Comparison of ENCODE assay signal across 16 cellular contexts in the genomic region with DNA sequence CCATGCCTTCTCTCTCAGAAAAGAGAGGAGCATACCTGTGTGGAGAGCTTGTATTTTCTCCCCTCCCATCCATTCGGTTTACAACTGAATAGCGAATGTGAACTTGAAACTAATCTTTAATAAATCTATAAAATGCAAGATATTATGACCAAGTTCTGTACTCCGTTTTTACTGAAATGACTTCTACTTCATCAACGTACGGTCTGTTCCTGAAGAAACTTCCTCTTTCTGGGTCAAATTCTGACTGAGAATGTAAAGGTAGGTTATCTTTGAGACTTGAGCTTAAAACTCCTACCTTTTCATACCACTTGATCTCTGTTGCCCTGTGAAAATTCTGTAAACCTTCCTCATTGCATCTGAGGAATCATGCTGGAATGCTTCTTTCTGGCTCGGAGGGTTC. TPM values are rescaled to one million over a fixed set of nuclear protein-coding genes. Genes with fewer than 3 reads are reported as not detected.
DNase-seq lines count a peak whose midpoint lies in the region; ATAC-seq and TF ChIP-seq lines count a peak whose summit lies in the region.
"Had no signal": no experiment of that assay in that cellular context is flagged by ENCODE, and none has a peak within 500 bp of the region (broad histone marks: within the 10 kb centered on the region; RNA-seq: fewer than 3 reads in every experiment).

No MANE protein-coding gene starts in this region.

- peaks cover 2 to 17% of the 10 kb centered on the region in 2 experiments for H3K36me3 ChIP-seq in mesenchymal stem cell (ENCODE audit: control insufficient read depth in 1 of 2, insufficient read depth in 2 of 2, low read depth in 1 of 2, low read length in 2 of 2)

- no peak overlapping the region for H2BK120ac ChIP-seq in mesenchymal stem cell (ENCODE audit: low read depth, low read length)

- ATAC-seq in GM18519 (IDR thresholded peaks at IDR 0.05; ENCODE audit: low FRiP score, unreplicated experiment) = peak; percentile 38
- peak; percentile 34 for ATAC-seq in GM21390 (IDR thresholded peaks at IDR 0.05; ENCODE audit: unreplicated experiment)
- peak; percentile 43 for ATAC-seq in HG03103 (IDR thresholded peaks at IDR 0.05; ENCODE audit: low read depth, unreplicated experiment)

- no peak overlapping the region for H2BK5ac ChIP-seq in mesenchymal stem cell (ENCODE audit: low read depth, low read length, poor library complexity, severe bottlenecking)

- no peaks in the 10 kb centered on the region for H3K9me3 ChIP-seq in mesenchymal stem cell (ENCODE audit: control insufficient read depth, low read length)
- H3K9me3 ChIP-seq: transverse colon had no signal

- H3K27ac Mint-ChIP-seq in nephron = peak overlapping the region; percentile 8 to 81 (median 26)
- H3K27ac Mint-ChIP-seq: activated B cell treated with CpG ODN at 0.5 μM for 24 hours had no signal

- H3K4me3 ChIP-seq in mesenchymal stem cell (ENCODE audit: insufficient read depth in 1 of 2, low read depth in 1 of 2, low read length in 2 of 2) (no peak overlapping the region), foreskin fibroblast (ENCODE audit: low read depth in 1 of 2, low read length in 2 of 2) (no peak overlapping the region)
- H3K4me3 ChIP-seq: lung, transverse colon had no signal

- no peak overlapping the region for H2AFZ ChIP-seq in mesenchymal stem cell (ENCODE audit: low read depth, low read length)

- no peak for DNase-seq in mesenchymal stem cell
- no peak for DNase-seq in caudate nucleus (lab: John Stamatoyannopoulos, UW)
- DNase-seq in NCI-H69 (lab: John Stamatoyannopoulos, UW) = no peak
- DNase-seq in foreskin fibroblast = no peak
- DNase-seq: activated B cell treated with CpG ODN at 0.5 μM for 24 hours, amniotic stem cell, cortex of kidney, GOT3, NCI-H2029 treated with DMSO at 0.1 percent for 48 hours, nucleus accumbens, transverse colon had no signal

- H3K4me1 ChIP-seq in mesenchymal stem cell (ENCODE audit: control insufficient read depth, insufficient read depth, low read depth, low read length) = peaks cover 9% of the 10 kb centered on the region

- no peak overlapping the region for H3K4me2 ChIP-seq in mesenchymal stem cell (ENCODE audit: low read length, poor library complexity, severe bottlenecking)

- H2AK5ac ChIP-seq in mesenchymal stem cell (ENCODE audit: low read length, severe bottlenecking) = no peak overlapping the region

- H3K36me3 Mint-ChIP-seq in nephron (ENCODE audit: low read depth) = peaks cover 28% of the 10 kb centered on the region

- no peak overlapping the region for H4K91ac ChIP-seq in mesenchymal stem cell (ENCODE audit: low read length)

- no peak overlapping the region for H2BK12ac ChIP-seq in mesenchymal stem cell (ENCODE audit: low read length in 2 of 2)

- H2BK15ac ChIP-seq in mesenchymal stem cell (ENCODE audit: low read depth, poor library complexity, severe bottlenecking) = no peak overlapping the region

- peaks cover 48% of the 10 kb centered on the region for H3K4me1 Mint-ChIP-seq in nephron

- H3K27me3 ChIP-seq in mesenchymal stem cell (ENCODE audit: control insufficient read depth in 1 of 2, insufficient read depth in 1 of 2, low read length in 2 of 2) = no peaks in the 10 kb centered on the region
- H3K27me3 ChIP-seq: transverse colon had no signal

- no peaks in the 10 kb centered on the region for H3K27me3 Mint-ChIP-seq in nephron (ENCODE audit: low read depth)
- H3K27me3 Mint-ChIP-seq: activated B cell treated with CpG ODN at 0.5 μM for 24 hours had no signal

- no peak overlapping the region for H3K14ac ChIP-seq in mesenchymal stem cell (ENCODE audit: low read length in 2 of 2)

- H3K23ac ChIP-seq in mesenchymal stem cell (ENCODE audit: low read length in 2 of 2) = no peak overlapping the region

- WGBS in mesenchymal stem cell = 100% methylated on average over 1 of the region's 6 CpGs

- no peak overlapping the region for H3K18ac ChIP-seq in mesenchymal stem cell (ENCODE audit: low read depth in 1 of 2, low read length in 2 of 2)

- no peak overlapping the region for H3K4me3 Mint-ChIP-seq in nephron
- H3K4me3 Mint-ChIP-seq: activated B cell treated with CpG ODN at 0.5 μM for 24 hours had no signal

- H3K79me1 ChIP-seq in mesenchymal stem cell (replicated peaks; ENCODE audit: low read length, poor library complexity, severe bottlenecking) = peaks cover 20% of the 10 kb centered on the region

- H3K4ac ChIP-seq in mesenchymal stem cell (ENCODE audit: low read depth in 1 of 2, low read length in 2 of 2) = no peak overlapping the region

- H4K8ac ChIP-seq in mesenchymal stem cell (ENCODE audit: low read length) = no peak overlapping the region

- H3K27ac ChIP-seq in mesenchymal stem cell (ENCODE audit: low read length, poor library complexity, severe bottlenecking) (no peak overlapping the region), caudate nucleus (ENCODE audit: low read depth, low read length) (no peak overlapping the region)
- H3K27ac ChIP-seq: transverse colon had no signal

- H3K9me3 Mint-ChIP-seq in nephron = no peaks in the 10 kb centered on the region
- H3K9me3 Mint-ChIP-seq: activated B cell treated with CpG ODN at 0.5 μM for 24 hours had no signal

- H3K9ac ChIP-seq in mesenchymal stem cell (ENCODE audit: low read length) = no peak overlapping the region

- TF ChIP-seq CTCF in nephron (IDR thresholded peaks at IDR 0.05; ENCODE audit: unreplicated experiment in 3 of 3) (no peak), foreskin fibroblast (IDR thresholded peaks at IDR 0.05; ENCODE audit: low read depth, low read length) (no peak)

RNA-seq across cellular contexts. Expression of a gene that starts 4.2 kb away (rescaled TPM):
- 13.1 TPM for polyA plus RNA-seq in mesenchymal stem cell (2013, experiment 1 of 2)
- polyA plus RNA-seq in mesenchymal stem cell (2013, experiment 2 of 2) = 12.7 TPM
